Comparison of ENCODE assay signal across 32 cellular contexts in the genomic region with DNA sequence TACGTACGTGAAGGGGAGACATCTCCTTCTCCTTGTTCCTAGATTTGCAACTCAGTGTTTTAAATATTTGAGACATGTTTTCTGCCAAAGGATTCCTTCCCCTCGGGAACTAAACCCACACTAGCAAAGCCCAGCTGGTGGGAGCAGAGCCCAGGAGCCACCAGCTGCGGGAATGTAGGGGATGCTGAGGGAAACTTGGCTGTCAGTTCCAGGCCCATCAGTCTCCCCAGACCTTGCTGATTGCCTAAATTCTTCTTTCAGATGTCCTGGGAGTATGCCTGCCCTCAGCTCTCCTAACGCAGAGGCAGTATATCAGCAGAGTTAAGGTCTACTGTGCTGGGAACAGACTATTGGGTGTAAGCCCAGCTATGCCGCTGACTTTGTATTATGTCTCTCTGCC.
"Had no signal": no experiment of that assay in that cellular context is flagged by ENCODE, and none has a peak within 500 bp of the region (broad histone marks: within the 10 kb centered on the region; RNA-seq: fewer than 3 reads in every experiment).

No MANE protein-coding gene starts in this region.

- H3K9me3 ChIP-seq: body of pancreas, breast epithelium, Peyer's patch, SJSA1, SK-N-SH had no signal

- H3K9ac ChIP-seq: SK-N-SH had no signal

- H3K4me3 ChIP-seq: body of pancreas, breast epithelium, Peyer's patch, SJSA1 had no signal

- H3K36me3 ChIP-seq: breast epithelium, Peyer's patch, SJSA1 had no signal

- H3K4me1 ChIP-seq: body of pancreas, breast epithelium, Peyer's patch, SJSA1 had no signal

- DNase-seq: activated CD4-positive, alpha-beta T cell treated with anti-CD3 and anti-CD28 coated beads, Interleukin-2, amount 10 ng/mL, durations not matched to agents 24 days and 14 days; activated CD4-positive, alpha-beta T cell treated with anti-CD3 and anti-CD28 coated beads, Interleukin-2, amount 50 U/mL, for 4 hours; activated CD8-positive, alpha-beta T cell treated with anti-CD3 and anti-CD28 coated beads for 36 hours; activated effector memory CD4-positive, alpha-beta T cell treated with anti-CD3 and anti-CD28 coated beads, Interleukin-2, amount 50 U/mL, for 16 hours; activated naive CD4-positive, alpha-beta T cell; activated naive CD4-positive, alpha-beta T cell treated with anti-CD3 and anti-CD28 coated beads, Interleukin-2, amount 50 U/mL, for 16 hours; activated naive CD8-positive, alpha-beta T cell treated with anti-CD3 and anti-CD28 coated beads for 36 hours; activated T-cell treated with anti-CD3 and anti-CD28 coated beads, Interleukin-2, amount 50 U/mL, for 1 hour; activated T-cell treated with anti-CD3 and anti-CD28 coated beads, Interleukin-2, amount 50 U/mL, for 72 hours; amniotic stem cell; aorta; body of pancreas; cerebellar nuclear complex; NCI-H1048; NCI-H1105 treated with DMSO at 0.1 percent for 48 hours; NCI-H1436; NCI-H1694; NCI-H1930; NCI-H2081 treated with DMSO at 0.1 percent for 48 hours; NCI-H226; NCI-H446 treated with DMSO at 0.1 percent for 48 hours; NCI-H524; NCI-H748 treated with DMSO at 0.1 percent for 48 hours; NK-92 treated with Interleukin-12 subunit alpha and Interleukin-12 subunit beta, amount 100 ng/mL, for 24 hours; PC-3; Peyer's patch; RPMI8226; SHP77 treated with DMSO at 0.1 percent for 48 hours; SK-N-SH had no signal

- ATAC-seq: activated CD8-positive, alpha-beta T cell treated with anti-CD3 and anti-CD28 coated beads for 36 hours; activated T-cell treated with anti-CD3 and anti-CD28 coated beads, Interleukin-2, amount 50 U/mL, for 72 hours; activated T-helper 17 cell treated with anti-CD3 and anti-CD28 coated beads, Interleukin-2, amount 50 U/mL, for 72 hours; body of pancreas; PC-3 had no signal

- H3K27me3 ChIP-seq: body of pancreas, breast epithelium, Peyer's patch had no signal

- H3K4me2 ChIP-seq: SK-N-SH had no signal

- H3K27ac ChIP-seq: body of pancreas, breast epithelium, Peyer's patch, SJSA1 had no signal
